Comparison of ENCODE assay signal across 20 cellular contexts in the genomic region with DNA sequence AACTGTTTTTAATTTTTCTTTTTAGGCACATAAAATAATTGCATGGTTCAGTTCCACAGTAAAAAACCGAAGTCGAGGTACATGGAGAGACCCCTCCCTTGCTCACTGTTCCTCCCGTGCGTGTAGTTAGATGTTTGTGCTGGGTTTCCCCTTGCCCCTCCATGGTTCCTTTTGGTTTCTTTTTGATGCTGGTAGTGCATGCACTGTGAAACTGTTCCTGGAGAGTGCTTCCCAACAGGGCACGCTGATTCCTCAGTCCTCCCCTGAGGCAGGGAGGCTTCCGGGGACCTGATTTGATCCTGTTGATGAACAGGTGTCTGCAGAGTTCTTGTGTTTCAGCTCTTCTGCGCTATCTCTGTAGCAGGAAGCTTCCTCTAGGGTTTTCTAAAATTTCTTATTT.
DNase-seq lines count a peak whose midpoint lies in the region; ATAC-seq and TF ChIP-seq lines count a peak whose summit lies in the region.
"Had no signal": no experiment of that assay in that cellular context is flagged by ENCODE, and none has a peak within 500 bp of the region (broad histone marks: within the 10 kb centered on the region; RNA-seq: fewer than 3 reads in every experiment).

No MANE protein-coding gene starts in this region.

- DNase-seq in activated CD4-positive, alpha-beta memory T cell treated with anti-CD3 and anti-CD28 coated beads, Interleukin-2, amount 10 ng/mL, durations not matched to agents 7 days and 5 days: peak; percentile 8
- DNase-seq in activated CD4-positive, alpha-beta memory T cell treated with anti-CD3 and anti-CD28 coated beads for 36 hours: no peak
- DNase-seq in osteocyte (ENCODE audit: extremely low spot score, unreplicated experiment) (peak; percentile 60), HuH-7 (ENCODE audit: low spot score) (no peak), UCSD-AML1 (lab: John Stamatoyannopoulos, UW; ENCODE audit: unreplicated experiment) (no peak), HFFc6 (no peak)
- DNase-seq: BE2C; effector memory CD8-positive, alpha-beta T cell; EL; left ventricle myocardium inferior; mucosa of descending colon; NCI-H146; NCI-H2171 treated with DMSO at 0.1 percent for 48 hours; NCI-H748 treated with DMSO at 0.1 percent for 48 hours; OCI-M1 had no signal

- TF ChIP-seq CTCF in osteocyte (IDR thresholded peaks at IDR 0.05): no peak
- no peak for TF ChIP-seq CTCF in HFFc6 (IDR thresholded peaks at IDR 0.05)

- no peaks in the 10 kb centered on the region for H3K9me3 Mint-ChIP-seq in activated CD4-positive, alpha-beta memory T cell treated with anti-CD3 and anti-CD28 coated beads, Interleukin-2, amount 10 ng/mL, durations not matched to agents 7 days and 5 days
- no peaks in the 10 kb centered on the region for H3K9me3 Mint-ChIP-seq in activated CD4-positive, alpha-beta memory T cell treated with anti-CD3 and anti-CD28 coated beads for 36 hours
- H3K9me3 Mint-ChIP-seq in osteocyte (ENCODE audit: unreplicated experiment) (no peaks in the 10 kb centered on the region), HFFc6 (no peaks in the 10 kb centered on the region)
- H3K9me3 Mint-ChIP-seq: effector memory CD8-positive, alpha-beta T cell; neural progenitor cell; WTC11 had no signal

- H3K27me3 Mint-ChIP-seq in activated CD4-positive, alpha-beta memory T cell treated with anti-CD3 and anti-CD28 coated beads, Interleukin-2, amount 10 ng/mL, durations not matched to agents 7 days and 5 days: peaks cover 3% of the 10 kb centered on the region
- no peaks in the 10 kb centered on the region for H3K27me3 Mint-ChIP-seq in activated CD4-positive, alpha-beta memory T cell treated with anti-CD3 and anti-CD28 coated beads for 36 hours
- H3K27me3 Mint-ChIP-seq in osteocyte (ENCODE audit: unreplicated experiment) (peaks cover 8% of the 10 kb centered on the region), HFFc6 (ENCODE audit: insufficient read depth) (peaks cover 19% of the 10 kb centered on the region)

- POLR2A ChIA-PET in activated CD4-positive, alpha-beta memory T cell treated with anti-CD3 and anti-CD28 coated beads, Interleukin-2, amount 10 ng/mL, durations not matched to agents 7 days and 5 days (lab: Charles Lee): no interaction called here
- POLR2A ChIA-PET in activated CD4-positive, alpha-beta memory T cell treated with anti-CD3 and anti-CD28 coated beads for 36 hours (lab: Charles Lee): no interaction called here

- H3K27ac Mint-ChIP-seq in activated CD4-positive, alpha-beta memory T cell treated with anti-CD3 and anti-CD28 coated beads, Interleukin-2, amount 10 ng/mL, durations not matched to agents 7 days and 5 days: no peak overlapping the region
- no peak overlapping the region for H3K27ac Mint-ChIP-seq in activated CD4-positive, alpha-beta memory T cell treated with anti-CD3 and anti-CD28 coated beads for 36 hours
- H3K27ac Mint-ChIP-seq in osteocyte (ENCODE audit: unreplicated experiment): no peak overlapping the region
- H3K27ac Mint-ChIP-seq in HFFc6: no peak overlapping the region
- H3K27ac Mint-ChIP-seq: activated naive CD8-positive, alpha-beta T cell; effector memory CD8-positive, alpha-beta T cell; neural progenitor cell; WTC11 had no signal

- H3K4me1 Mint-ChIP-seq in activated CD4-positive, alpha-beta memory T cell treated with anti-CD3 and anti-CD28 coated beads, Interleukin-2, amount 10 ng/mL, durations not matched to agents 7 days and 5 days: peaks cover 4% of the 10 kb centered on the region
- H3K4me1 Mint-ChIP-seq in activated CD4-positive, alpha-beta memory T cell treated with anti-CD3 and anti-CD28 coated beads for 36 hours (ENCODE audit: low read depth): no peaks in the 10 kb centered on the region
- H3K4me1 Mint-ChIP-seq in osteocyte (ENCODE audit: unreplicated experiment) (no peaks in the 10 kb centered on the region), HFFc6 (ENCODE audit: low read depth) (no peaks in the 10 kb centered on the region; the same call in 1 of the 2 replicates)
- H3K4me1 Mint-ChIP-seq: neural progenitor cell had no signal

- CTCF ChIA-PET in activated CD4-positive, alpha-beta memory T cell treated with anti-CD3 and anti-CD28 coated beads, Interleukin-2, amount 10 ng/mL, durations not matched to agents 7 days and 5 days (lab: Charles Lee): no interaction called here
- CTCF ChIA-PET in activated CD4-positive, alpha-beta memory T cell treated with anti-CD3 and anti-CD28 coated beads for 36 hours (lab: Charles Lee): no interaction called here

- no peak overlapping the region for H3K4me3 Mint-ChIP-seq in activated CD4-positive, alpha-beta memory T cell treated with anti-CD3 and anti-CD28 coated beads, Interleukin-2, amount 10 ng/mL, durations not matched to agents 7 days and 5 days
- no peak overlapping the region for H3K4me3 Mint-ChIP-seq in activated CD4-positive, alpha-beta memory T cell treated with anti-CD3 and anti-CD28 coated beads for 36 hours
- H3K4me3 Mint-ChIP-seq in osteocyte (ENCODE audit: unreplicated experiment) (no peak overlapping the region), HFFc6 (no peak overlapping the region; the same call in 1 of the 2 replicates)
- H3K4me3 Mint-ChIP-seq: activated naive CD8-positive, alpha-beta T cell; effector memory CD8-positive, alpha-beta T cell; neural progenitor cell; WTC11 had no signal

- H3K36me3 Mint-ChIP-seq in activated CD4-positive, alpha-beta memory T cell treated with anti-CD3 and anti-CD28 coated beads, Interleukin-2, amount 10 ng/mL, durations not matched to agents 7 days and 5 days (ENCODE audit: low read depth): no peaks in the 10 kb centered on the region
- H3K36me3 Mint-ChIP-seq in activated CD4-positive, alpha-beta memory T cell treated with anti-CD3 and anti-CD28 coated beads for 36 hours: no peaks in the 10 kb centered on the region
- no peaks in the 10 kb centered on the region for H3K36me3 Mint-ChIP-seq in osteocyte (ENCODE audit: unreplicated experiment)
- no peaks in the 10 kb centered on the region for H3K36me3 Mint-ChIP-seq in HFFc6 (ENCODE audit: low read depth)
- H3K36me3 Mint-ChIP-seq: activated naive CD8-positive, alpha-beta T cell; neural progenitor cell had no signal

- intact Hi-C loops in activated CD4-positive, alpha-beta memory T cell treated with anti-CD3 and anti-CD28 coated beads for 36 hours (cut with micrococcal nuclease): no loop called here

- peak; percentile 51 for ATAC-seq in GM19467 (IDR thresholded peaks at IDR 0.05; ENCODE audit: unreplicated experiment)
- peak; percentile 62 for ATAC-seq in HG03045 (IDR thresholded peaks at IDR 0.05; ENCODE audit: unreplicated experiment)
- ATAC-seq: effector memory CD8-positive, alpha-beta T cell; mucosa of descending colon; WTC11 had no signal

Comparison
In these comparisons a context has a peak if more than half of its experiments do, and no peak if none do; other contexts are left out.
1. DNase-seq: peak in activated CD4-positive, alpha-beta memory T cell treated with anti-CD3 and anti-CD28 coated beads, Interleukin-2, amount 10 ng/mL, durations not matched to agents 7 days and 5 days (single experiment) and osteocyte (single experiment); none in activated CD4-positive, alpha-beta memory T cell treated with anti-CD3 and anti-CD28 coated beads for 36 hours (single experiment), HuH-7 (single experiment), UCSD-AML1 (single experiment) and HFFc6 (single experiment).